Comparison of ENCODE assay signal across 11 cellular contexts in the genomic region with DNA sequence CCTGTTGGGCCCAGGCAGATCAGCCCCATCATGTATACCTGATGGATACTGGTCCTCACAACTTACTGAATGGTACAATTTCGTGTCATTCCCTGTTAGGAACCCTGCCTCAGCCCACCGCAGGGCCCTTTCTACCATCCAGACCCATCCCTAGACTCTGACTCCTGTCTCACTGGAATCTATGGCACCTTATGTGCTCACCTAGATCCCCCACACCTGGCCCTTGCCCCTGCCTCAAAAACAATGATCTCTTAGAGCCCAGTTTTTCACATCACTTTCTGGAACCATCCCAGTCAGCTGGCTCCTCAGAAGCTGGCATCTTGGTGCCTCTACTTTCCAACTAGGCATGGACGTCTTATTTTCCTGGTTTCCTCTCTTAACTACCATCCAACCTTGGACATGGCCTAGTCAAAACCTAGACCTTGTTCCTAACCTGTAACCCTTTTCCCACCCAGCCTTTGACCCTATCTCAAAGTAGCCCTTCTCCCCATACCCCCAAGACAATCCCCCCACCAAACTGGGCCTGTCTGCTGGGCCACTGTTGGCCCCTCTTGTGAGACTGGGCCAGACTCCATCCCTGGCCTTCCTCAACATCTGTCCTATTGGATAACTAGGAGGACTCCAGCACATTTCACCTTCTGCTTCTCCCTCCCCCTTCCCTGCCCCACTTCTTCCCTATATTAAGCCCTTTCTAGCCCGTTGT. TPM values are rescaled to one million over a fixed set of nuclear protein-coding genes. Genes with fewer than 3 reads are reported as not detected.
A peak's percentile ranks its signal among the peaks of the same experiment; 100 is the strongest.
DNase-seq lines count a peak whose midpoint lies in the region; ATAC-seq and TF ChIP-seq lines count a peak whose summit lies in the region.
"Had no signal": no experiment of that assay in that cellular context is flagged by ENCODE, and none has a peak within 500 bp of the region (broad histone marks: within the 10 kb centered on the region; RNA-seq: fewer than 3 reads in every experiment).

No MANE protein-coding gene starts in this region.

- H3K36me3 ChIP-seq in right lobe of liver (no peaks in the 10 kb centered on the region), transverse colon (no peaks in the 10 kb centered on the region)

- WGBS in right lobe of liver (ENCODE audit: insufficient coverage, low coverage, low lambda C conversion rate, missing lambda C conversion rate): 5% methylated on average over 4 of the region's 4 CpGs
- WGBS in transverse colon (ENCODE audit: low coverage in 1 of 2), 2 donors: 10 to 16% methylated on average over 4 of the region's 4 CpGs

- no peak for DNase-seq in activated CD8-positive, alpha-beta memory T cell treated with anti-CD3 and anti-CD28 coated beads, Interleukin-2, amount 10 ng/mL, durations not matched to agents 7 days and 5 days
- DNase-seq in activated CD8-positive, alpha-beta memory T cell treated with anti-CD3 and anti-CD28 coated beads for 24 hours: no peak
- DNase-seq in astrocyte of the cerebellum (ENCODE audit: low read depth): no peak
- DNase-seq in right lobe of liver: no peak
- DNase-seq in transverse colon: no peak
- DNase-seq in NCI-H2107 treated with DMSO at 0.1 percent for 48 hours (lab: John Stamatoyannopoulos, UW; ENCODE audit: unreplicated experiment): no peak
- DNase-seq in NCI-H187 (lab: John Stamatoyannopoulos, UW): no peak
- no peak for DNase-seq in 8988T
- DNase-seq: NCI-H187 treated with DMSO at 0.1 percent for 48 hours had no signal

- H3K27me3 Mint-ChIP-seq in activated CD8-positive, alpha-beta memory T cell treated with anti-CD3 and anti-CD28 coated beads, Interleukin-2, amount 10 ng/mL, durations not matched to agents 7 days and 5 days: no peaks in the 10 kb centered on the region

- H3K4me1 Mint-ChIP-seq in activated CD8-positive, alpha-beta memory T cell treated with anti-CD3 and anti-CD28 coated beads, Interleukin-2, amount 10 ng/mL, durations not matched to agents 7 days and 5 days: peaks cover 13% of the 10 kb centered on the region

- H3K9me3 Mint-ChIP-seq in activated CD8-positive, alpha-beta memory T cell treated with anti-CD3 and anti-CD28 coated beads, Interleukin-2, amount 10 ng/mL, durations not matched to agents 7 days and 5 days (ENCODE audit: low read depth): no peaks in the 10 kb centered on the region

- H3K4me3 ChIP-seq in astrocyte of the cerebellum (ENCODE audit: low read depth, low read length): peak overlapping the region; percentile 96
- peak overlapping the region; percentile 87 to 99 (median 98) for H3K4me3 ChIP-seq in right lobe of liver
- peak overlapping the region; percentile 61 to 88 (median 80) for H3K4me3 ChIP-seq in transverse colon

- intact Hi-C loops in right lobe of liver (cut with DNase I): no loop called here
- intact Hi-C loops in transverse colon (cut with DNase I; ENCODE audit: low total_unique reads): no loop called here

- no peak for TF ChIP-seq EP300 in transverse colon (IDR thresholded peaks at IDR 0.05; ENCODE audit: low read depth)

- peaks cover 7% of the 10 kb centered on the region for H3K36me3 Mint-ChIP-seq in activated CD8-positive, alpha-beta memory T cell treated with anti-CD3 and anti-CD28 coated beads, Interleukin-2, amount 10 ng/mL, durations not matched to agents 7 days and 5 days

- no peak overlapping the region for H3K27ac Mint-ChIP-seq in activated CD8-positive, alpha-beta memory T cell treated with anti-CD3 and anti-CD28 coated beads, Interleukin-2, amount 10 ng/mL, durations not matched to agents 7 days and 5 days

- CTCF ChIA-PET in activated CD8-positive, alpha-beta memory T cell treated with anti-CD3 and anti-CD28 coated beads, Interleukin-2, amount 10 ng/mL, durations not matched to agents 7 days and 5 days (lab: Charles Lee): interaction anchor here (0.8 to 2.2 kb wide), 7 partner anchors 12 to 209 kb away, joined by 3 to 12 read pairs (median 5); no protein-coding TSS in a partner anchor

- H3K4me1 ChIP-seq in right lobe of liver (peaks cover 0 to 30% (median 7%) of the 10 kb centered on the region in 4 donors), transverse colon (peaks cover 17 to 33% (median 32%) of the 10 kb centered on the region in 4 donors)

- H3K27me3 ChIP-seq in right lobe of liver: no peaks in the 10 kb centered on the region
- H3K27me3 ChIP-seq in transverse colon: no peaks in the 10 kb centered on the region

- no peak for TF ChIP-seq CTCF in astrocyte of the cerebellum (IDR thresholded peaks at IDR 0.05; ENCODE audit: low read depth, low read length, missing control alignments)
- TF ChIP-seq CTCF in right lobe of liver (IDR thresholded peaks at IDR 0.05): no peak
- no peak for TF ChIP-seq CTCF in transverse colon (IDR thresholded peaks at IDR 0.05)

- peak; percentile 1 for ATAC-seq in activated CD8-positive, alpha-beta memory T cell treated with anti-CD3 and anti-CD28 coated beads, Interleukin-2, amount 10 ng/mL, durations not matched to agents 7 days and 5 days
- ATAC-seq in right lobe of liver: no peak

- H3K9me3 ChIP-seq in right lobe of liver (no peaks in the 10 kb centered on the region), transverse colon (no peaks in the 10 kb centered on the region)

- H3K27ac ChIP-seq in right lobe of liver: peak overlapping the region; percentile 47 to 76 (median 65)
- H3K27ac ChIP-seq in transverse colon: peak overlapping the region; percentile 80 to 93 (median 84)

- H3K4me3 Mint-ChIP-seq in activated CD8-positive, alpha-beta memory T cell treated with anti-CD3 and anti-CD28 coated beads, Interleukin-2, amount 10 ng/mL, durations not matched to agents 7 days and 5 days: no peak overlapping the region

- in situ Hi-C loops in astrocyte of the cerebellum (cut with HindIII; ENCODE audit: low sequenced_read_pairs) (no loop called here), transverse colon (cut with MboI; ENCODE audit: low pct_ligation_motif_present in 1 of 4, low pct_unique_long_range_greater_than_20kb in 1 of 4, low sequenced_read_pairs in 3 of 4) (no loop called here)

- TF ChIP-seq POLR2A in right lobe of liver (IDR thresholded peaks at IDR 0.05) (no peak), transverse colon (IDR thresholded peaks at IDR 0.05) (no peak)

RNA-seq across cellular contexts. Expression of a gene that starts 1.0 kb away (rescaled TPM):
- 100 to 1,000 TPM; 151 to 152 TPM for total RNA-seq in activated CD8-positive, alpha-beta memory T cell treated with anti-CD3 and anti-CD28 coated beads, Interleukin-2, amount 10 ng/mL, durations not matched to agents 7 days and 5 days
- total RNA-seq in right lobe of liver: 100 to 1,000 TPM in 5 of 6 experiments, 10 to 100 TPM in 1; 78.1 to 141 (median 114) TPM
- 10 to 100 TPM; 38.4 to 86.0 (median 63.4) TPM for total RNA-seq in transverse colon

RNA-seq across cellular contexts. Expression of a gene that starts 40.1 kb away (rescaled TPM):
- total RNA-seq in activated CD8-positive, alpha-beta memory T cell treated with anti-CD3 and anti-CD28 coated beads, Interleukin-2, amount 10 ng/mL, durations not matched to agents 7 days and 5 days: not detected
- 1 to 10 TPM in 1 of 6 experiments, under 1 TPM in 4, not detected in 1; 0.12 to 1.0 (median 0.20) TPM for total RNA-seq in right lobe of liver
- 1 to 10 TPM in 2 of 4 donors, under 1 TPM in 1, not detected in 1; 0.80 to 1.8 (median 1.3) TPM for total RNA-seq in transverse colon
- total RNA-seq: activated CD8-positive, alpha-beta memory T cell treated with anti-CD3 and anti-CD28 coated beads for 36 hours; glomerular endothelial cell had no signal

RNA-seq across cellular contexts. Expression of a gene that starts 40.3 kb away (rescaled TPM):
- not detected for total RNA-seq in activated CD8-positive, alpha-beta memory T cell treated with anti-CD3 and anti-CD28 coated beads, Interleukin-2, amount 10 ng/mL, durations not matched to agents 7 days and 5 days
- total RNA-seq in right lobe of liver: not detected
- total RNA-seq in transverse colon: not detected
- total RNA-seq: activated CD8-positive, alpha-beta memory T cell treated with anti-CD3 and anti-CD28 coated beads for 36 hours; glomerular endothelial cell had no signal
